In genomic region chr19:45496349-45496953, GRCh38 we compare ENCODE assay signal across 1 cellular context.
TF ChIP-seq lines count a peak whose summit lies in the region.

No MANE protein-coding gene starts in this region.

TF ChIP-seq in HepG2, 621 proteins besides CTCF, POLR2A, EP300 and RAD21 (continued from another document and continues in another):
- TF ChIP-seq THAP9 (CRISPR knock-in tag; IDR thresholded peaks at IDR 0.05; ENCODE audit: borderline replicate concordance) (peak; percentile 46; the same call in 1 of the 2 replicates), ZNF720 (CRISPR knock-in tag; IDR thresholded peaks at IDR 0.05) (0 out of 2 replicates have a peak, but pooled peaks have one; percentile 66), ESRRA (CRISPR knock-in tag; IDR thresholded peaks at IDR 0.05; ENCODE audit: low read depth) (0 out of 2 replicates have a peak, but pooled peaks have one; percentile 25), ZSCAN31 (CRISPR knock-in tag; IDR thresholded peaks at IDR 0.05; ENCODE audit: low read depth) (peak; percentile 80), DMAP1 (CRISPR knock-in tag; IDR thresholded peaks at IDR 0.05) (0 out of 2 replicates have a peak, but pooled peaks have one; percentile 24), ZNF710 (CRISPR knock-in tag; IDR thresholded peaks at IDR 0.05; ENCODE audit: borderline replicate concordance) (peak; percentile 74; the same call in 1 of the 2 replicates), HIC2 (CRISPR knock-in tag; IDR thresholded peaks at IDR 0.05; ENCODE audit: low read depth) (0 out of 2 replicates have a peak, but pooled peaks have one; percentile 19), ZNF790 (CRISPR knock-in tag; IDR thresholded peaks at IDR 0.05; ENCODE audit: borderline replicate concordance) (peak; percentile 76; the same call in 1 of the 2 replicates), HNRNPLL (IDR thresholded peaks at IDR 0.05; ENCODE audit: low read depth, low read length, poor library complexity, severe bottlenecking) (peak; percentile 28), ZNF333 (CRISPR knock-in tag; IDR thresholded peaks at IDR 0.05; ENCODE audit: borderline replicate concordance) (peak; percentile 79; the same call in 1 of the 2 replicates), REPIN1 (CRISPR knock-in tag; IDR thresholded peaks at IDR 0.05; ENCODE audit: borderline replicate concordance, low read depth) (peak; percentile 25; the same call in 1 of the 2 replicates), HDAC2 (CRISPR knock-in tag; IDR thresholded peaks at IDR 0.05) (peak; percentile 62; the same call in 1 of the 2 replicates), TSC22D2 (CRISPR knock-in tag; IDR thresholded peaks at IDR 0.05; ENCODE audit: borderline replicate concordance) (peak; percentile 96), SATB2 (CRISPR knock-in tag; IDR thresholded peaks at IDR 0.05) (0 out of 2 replicates have a peak, but pooled peaks have one; percentile 67), SOX6 (IDR thresholded peaks at IDR 0.05) (no peak), SOX6 (CRISPR knock-in tag; IDR thresholded peaks at IDR 0.05) (peak; percentile 35; the same call in 1 of the 2 replicates), ZNF234 (CRISPR knock-in tag; conservative IDR thresholded peaks at IDR 0.05) (0 out of 2 replicates have a peak, but pooled peaks have one; percentile 29), NFIC (IDR thresholded peaks at IDR 0.05; ENCODE audit: low read length) (no peak), ZNF768 (CRISPR knock-in tag; IDR thresholded peaks at IDR 0.05) (peak; percentile 61; the same call in 1 of the 2 replicates), ZNF691 (CRISPR knock-in tag; IDR thresholded peaks at IDR 0.05; ENCODE audit: borderline replicate concordance, low read depth) (peak; percentile 72; the same call in 1 of the 2 replicates), KLF11 (CRISPR knock-in tag; IDR thresholded peaks at IDR 0.05) (no peak), RXRA (CRISPR knock-in tag; IDR thresholded peaks at IDR 0.05) (peak; percentile 74), ZFP1 (CRISPR knock-in tag; IDR thresholded peaks at IDR 0.05) (no peak; the same call in 1 of the 2 replicates), ZNF160 (CRISPR knock-in tag; IDR thresholded peaks at IDR 0.05) (peak; percentile 72), SMAD3 (CRISPR knock-in tag; IDR thresholded peaks at IDR 0.05) (0 out of 2 replicates have a peak, but pooled peaks have one; percentile 33), ZNF30 (CRISPR knock-in tag; IDR thresholded peaks at IDR 0.05) (peak; percentile 71; the same call in 1 of the 2 replicates), ZSCAN29 (CRISPR knock-in tag; conservative IDR thresholded peaks at IDR 0.05) (no peak), ISL2 (CRISPR knock-in tag; IDR thresholded peaks at IDR 0.05) (peak; percentile 47; the same call in 1 of the 2 replicates), TBX2 (CRISPR knock-in tag; IDR thresholded peaks at IDR 0.05; ENCODE audit: borderline replicate concordance) (peak; percentile 67), ZNF251 (CRISPR knock-in tag; IDR thresholded peaks at IDR 0.05) (no peak), ERF (CRISPR knock-in tag; IDR thresholded peaks at IDR 0.05) (peak; percentile 93), GPN1 (CRISPR knock-in tag; IDR thresholded peaks at IDR 0.05; ENCODE audit: borderline replicate concordance) (no peak), ZFP36L1 (CRISPR knock-in tag; IDR thresholded peaks at IDR 0.05) (0 out of 2 replicates have a peak, but pooled peaks have one; percentile 28), KLF16 (CRISPR knock-in tag; IDR thresholded peaks at IDR 0.05) (peak in 1 of 2 experiments; percentile 93; a peak in 2 of 4 replicates), YEATS2 (CRISPR knock-in tag; IDR thresholded peaks at IDR 0.05; ENCODE audit: borderline replicate concordance) (peak; percentile 64; the same call in 1 of the 2 replicates), HOXA3 (CRISPR knock-in tag; IDR thresholded peaks at IDR 0.05) (peak; percentile 59), ELF1 (CRISPR knock-in tag; IDR thresholded peaks at IDR 0.05) (no peak), ZNF225 (CRISPR knock-in tag; IDR thresholded peaks at IDR 0.05) (0 out of 2 replicates have a peak, but pooled peaks have one; percentile 66), ZNF235 (CRISPR knock-in tag; IDR thresholded peaks at IDR 0.05; ENCODE audit: borderline replicate concordance) (peak; percentile 93; the same call in 1 of the 2 replicates), ZFAT (CRISPR knock-in tag; conservative IDR thresholded peaks at IDR 0.05) (0 out of 2 replicates have a peak, but pooled peaks have one; percentile 38), PITX1 (CRISPR knock-in tag; IDR thresholded peaks at IDR 0.05) (peak; percentile 42; the same call in 1 of the 2 replicates), PAF1 (CRISPR knock-in tag; IDR thresholded peaks at IDR 0.05) (no peak), MAFG (CRISPR knock-in tag; IDR thresholded peaks at IDR 0.05) (no peak), ZBTB7A (CRISPR knock-in tag; IDR thresholded peaks at IDR 0.05) (0 out of 2 replicates have a peak, but pooled peaks have one; percentile 24), ZNF678 (CRISPR knock-in tag; IDR thresholded peaks at IDR 0.05) (peak; percentile 87; the same call in 1 of the 2 replicates), SIX4 (CRISPR knock-in tag; IDR thresholded peaks at IDR 0.05) (0 out of 2 replicates have a peak, but pooled peaks have one; percentile 27), PAXIP1 (CRISPR knock-in tag; conservative IDR thresholded peaks at IDR 0.05) (peak; percentile 35; the same call in 1 of the 2 replicates), CBFB (CRISPR knock-in tag; IDR thresholded peaks at IDR 0.05) (0 out of 2 replicates have a peak, but pooled peaks have one; percentile 39), GFI1 (CRISPR knock-in tag; IDR thresholded peaks at IDR 0.05; ENCODE audit: borderline replicate concordance) (no peak), ATF7-NPFF (CRISPR knock-in tag; IDR thresholded peaks at IDR 0.05; ENCODE audit: low read depth) (peak; percentile 88), IKZF4 (CRISPR knock-in tag; IDR thresholded peaks at IDR 0.05; ENCODE audit: borderline replicate concordance, low read depth, not compliant biosample characterization) (peak; percentile 82)
- TF ChIP-seq, protein P1, sequence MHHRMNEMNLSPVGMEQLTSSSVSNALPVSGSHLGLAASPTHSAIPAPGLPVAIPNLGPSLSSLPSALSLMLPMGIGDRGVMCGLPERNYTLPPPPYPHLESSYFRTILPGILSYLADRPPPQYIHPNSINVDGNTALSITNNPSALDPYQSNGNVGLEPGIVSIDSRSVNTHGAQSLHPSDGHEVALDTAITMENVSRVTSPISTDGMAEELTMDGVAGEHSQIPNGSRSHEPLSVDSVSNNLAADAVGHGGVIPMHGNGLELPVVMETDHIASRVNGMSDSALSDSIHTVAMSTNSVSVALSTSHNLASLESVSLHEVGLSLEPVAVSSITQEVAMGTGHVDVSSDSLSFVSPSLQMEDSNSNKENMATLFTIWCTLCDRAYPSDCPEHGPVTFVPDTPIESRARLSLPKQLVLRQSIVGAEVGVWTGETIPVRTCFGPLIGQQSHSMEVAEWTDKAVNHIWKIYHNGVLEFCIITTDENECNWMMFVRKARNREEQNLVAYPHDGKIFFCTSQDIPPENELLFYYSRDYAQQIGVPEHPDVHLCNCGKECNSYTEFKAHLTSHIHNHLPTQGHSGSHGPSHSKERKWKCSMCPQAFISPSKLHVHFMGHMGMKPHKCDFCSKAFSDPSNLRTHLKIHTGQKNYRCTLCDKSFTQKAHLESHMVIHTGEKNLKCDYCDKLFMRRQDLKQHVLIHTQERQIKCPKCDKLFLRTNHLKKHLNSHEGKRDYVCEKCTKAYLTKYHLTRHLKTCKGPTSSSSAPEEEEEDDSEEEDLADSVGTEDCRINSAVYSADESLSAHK (CRISPR knock-in tag; IDR thresholded peaks at IDR 0.05; ENCODE audit: borderline replicate concordance) = 0 out of 2 replicates have a peak, but pooled peaks have one; percentile 55
- TF ChIP-seq, protein P2, sequence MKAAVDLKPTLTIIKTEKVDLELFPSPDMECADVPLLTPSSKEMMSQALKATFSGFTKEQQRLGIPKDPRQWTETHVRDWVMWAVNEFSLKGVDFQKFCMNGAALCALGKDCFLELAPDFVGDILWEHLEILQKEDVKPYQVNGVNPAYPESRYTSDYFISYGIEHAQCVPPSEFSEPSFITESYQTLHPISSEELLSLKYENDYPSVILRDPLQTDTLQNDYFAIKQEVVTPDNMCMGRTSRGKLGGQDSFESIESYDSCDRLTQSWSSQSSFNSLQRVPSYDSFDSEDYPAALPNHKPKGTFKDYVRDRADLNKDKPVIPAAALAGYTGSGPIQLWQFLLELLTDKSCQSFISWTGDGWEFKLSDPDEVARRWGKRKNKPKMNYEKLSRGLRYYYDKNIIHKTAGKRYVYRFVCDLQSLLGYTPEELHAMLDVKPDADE (CRISPR knock-in tag; IDR thresholded peaks at IDR 0.05) = peak; percentile 79; the same call in 1 of the 2 replicates
